In genomic region chrX:155071694-155072215, GRCh38 we compare ENCODE assay signal across 6 cellular contexts. TPM values are rescaled to one million over a fixed set of nuclear protein-coding genes. Genes with fewer than 3 reads are reported as not detected.
DNase-seq lines count a peak whose midpoint lies in the region; ATAC-seq and TF ChIP-seq lines count a peak whose summit lies in the region.

No MANE protein-coding gene starts in this region.

- H3K4me1 Mint-ChIP-seq in Calu3 (ENCODE audit: low read depth, unreplicated experiment) (peaks cover 41% of the 10 kb centered on the region), neural crest cell (peaks cover 36% of the 10 kb centered on the region)

- H3K36me3 Mint-ChIP-seq in Calu3 (ENCODE audit: insufficient read depth, unreplicated experiment): peaks cover 44% of the 10 kb centered on the region
- peaks cover 4% of the 10 kb centered on the region for H3K36me3 Mint-ChIP-seq in neural crest cell (ENCODE audit: low read depth)

- intact Hi-C loops in Calu3 (cut with micrococcal nuclease; ENCODE audit: unreplicated experiment) (no loop called here), breast epithelium (cut with DNase I; ENCODE audit: low total_unique reads) (no loop called here)

- no peak for DNase-seq in Calu3
- no peak for DNase-seq in breast epithelium (ENCODE audit: low spot score in 2 of 2)
- DNase-seq in neural crest cell (ENCODE audit: low read depth, low spot score): peak; percentile 6
- DNase-seq in DMS79 (lab: John Stamatoyannopoulos, UW): no peak

- TF ChIP-seq CTCF in Calu3 (IDR thresholded peaks at IDR 0.05; ENCODE audit: unreplicated experiment) (no peak), breast epithelium (IDR thresholded peaks at IDR 0.05) (no peak), neural crest cell (conservative IDR thresholded peaks at IDR 0.05) (no peak)

- H3K27me3 Mint-ChIP-seq in Calu3 (ENCODE audit: unreplicated experiment) (no peaks in the 10 kb centered on the region), neural crest cell (ENCODE audit: low read depth) (no peaks in the 10 kb centered on the region)

- H3K9me3 ChIP-seq in breast epithelium: no peaks in the 10 kb centered on the region

- peak overlapping the region; percentile 51 to 78 (median 57) for H3K4me3 ChIP-seq in breast epithelium

- ATAC-seq in HG03039 (IDR thresholded peaks at IDR 0.05; ENCODE audit: unreplicated experiment) (peak; percentile 21), HG03469 (IDR thresholded peaks at IDR 0.05; ENCODE audit: unreplicated experiment) (no peak)

- H3K27ac Mint-ChIP-seq in Calu3 (ENCODE audit: unreplicated experiment) (peak overlapping the region; percentile 90), neural crest cell (ENCODE audit: unreplicated experiment) (peak overlapping the region; percentile 94)

- H3K4me1 ChIP-seq in breast epithelium: no peaks in the 10 kb centered on the region

- H3K27me3 ChIP-seq in breast epithelium: no peaks in the 10 kb centered on the region

- TF ChIP-seq POLR2A in breast epithelium (IDR thresholded peaks at IDR 0.05): no peak

- H3K9me3 Mint-ChIP-seq in Calu3 (ENCODE audit: low read depth, unreplicated experiment) (no peaks in the 10 kb centered on the region), neural crest cell (no peaks in the 10 kb centered on the region)

- H3K4me3 Mint-ChIP-seq in Calu3 (ENCODE audit: low read depth, unreplicated experiment) (peak overlapping the region; percentile 92), neural crest cell (peak overlapping the region; percentile 94)

- H3K36me3 ChIP-seq in breast epithelium: no peaks in the 10 kb centered on the region

- CTCF ChIA-PET in Calu3 (lab: Charles Lee): no interaction called here

- H3K27ac ChIP-seq in breast epithelium: peak overlapping the region; percentile 73 to 89

- BruUV-seq in Calu3 (replicated peaks; lab: Mats Ljungman, UMichigan): TSS peak; percentile 39

RNA-seq across cellular contexts. Expression of gene BRCC3, which starts 0.4 kb away (rescaled TPM):
- 35.9 and 36.2 TPM in 2 replicates for total RNA-seq in Calu3 (2022)
- total RNA-seq in breast epithelium: 10 to 100 TPM; 12.8 to 16.0 (median 13.1) TPM
- total RNA-seq in neural crest cell: 31.4 and 36.0 TPM in 2 replicates

RNA-seq across cellular contexts. Expression of gene CMC4, which starts 0.8 kb away (rescaled TPM):
- total RNA-seq in Calu3 (2022) (0.59 and 2.1 TPM in 2 replicates), breast epithelium (10 to 100 TPM; 18.7 to 27.2 (median 19.3) TPM), neural crest cell (4.3 and 7.8 TPM in 2 replicates)

RNA-seq across cellular contexts. Expression of gene MTCP1, which starts 0.8 kb away (rescaled TPM):
- total RNA-seq in Calu3 (2022): 12.5 and 17.1 TPM in 2 replicates
- total RNA-seq in breast epithelium: 1 to 10 TPM; 1.8 to 3.2 (median 2.3) TPM
- 10.7 and 15.3 TPM in 2 replicates for total RNA-seq in neural crest cell

RNA-seq across cellular contexts. Expression of gene FUNDC2, which starts 45.1 kb away (rescaled TPM):
- total RNA-seq in Calu3 (2022) (33.5 and 45.4 TPM in 2 replicates), breast epithelium (10 to 100 TPM; 76.7 to 99.0 (median 81.0) TPM), neural crest cell (105 and 115 TPM in 2 replicates)

RNA-seq across cellular contexts. Expression of gene F8, which starts 49.2 kb away (rescaled TPM):
- 1.6 and 2.2 TPM in 2 replicates for total RNA-seq in Calu3 (2022)
- 10 to 100 TPM; 14.6 to 30.2 (median 16.1) TPM for total RNA-seq in breast epithelium
- 2.1 and 2.3 TPM in 2 replicates for total RNA-seq in neural crest cell
